In the genomic region with DNA sequence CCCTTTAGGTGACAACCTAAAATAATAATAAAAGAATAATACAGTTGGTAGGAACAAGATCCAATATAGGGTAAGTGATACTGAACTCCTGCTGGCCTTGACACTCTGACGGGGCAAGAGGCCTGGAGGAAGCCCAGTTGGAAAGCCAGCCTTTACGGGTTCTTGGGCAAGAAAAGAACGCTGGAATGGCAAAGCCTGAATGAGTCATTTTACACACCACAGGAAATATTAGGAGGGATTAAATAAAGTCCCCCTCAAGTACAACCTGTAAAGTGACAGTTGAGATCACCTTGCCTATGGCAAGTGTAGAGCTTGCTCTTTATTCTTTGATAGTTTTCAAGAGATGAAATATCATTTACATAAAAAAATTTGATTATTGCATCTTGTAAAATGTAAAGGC, we compare ENCODE assay signal across 15 cellular contexts.
A peak's percentile ranks its signal among the peaks of the same experiment; 100 is the strongest.
DNase-seq lines count a peak whose midpoint lies in the region; ATAC-seq, FAIRE-seq and TF ChIP-seq lines count a peak whose summit lies in the region.
"Had no signal": no experiment of that assay in that cellular context is flagged by ENCODE, and none has a peak within 500 bp of the region (broad histone marks: within the 10 kb centered on the region; RNA-seq: fewer than 3 reads in every experiment).

No MANE protein-coding gene starts in this region.

- intact Hi-C loops in A673 (cut with micrococcal nuclease; ENCODE audit: unreplicated experiment), result no loop called here
- intact Hi-C loops in CD4-positive, alpha-beta T cell (cut with DNase I, micrococcal nuclease), result no loop called here
- intact Hi-C loops in CD14-positive monocyte (cut with micrococcal nuclease), result no loop called here

- BruUV-seq in A673 (replicated peaks; lab: Mats Ljungman, UMichigan), result no TSS peak

- TF ChIP-seq CTCF in A673 (conservative IDR thresholded peaks at IDR 0.05; ENCODE audit: low read depth, low read length), result no peak
- no peak for TF ChIP-seq CTCF in bronchial epithelial cell (IDR thresholded peaks at IDR 0.05; ENCODE audit: insufficient read depth, low read length, severe bottlenecking)
- TF ChIP-seq CTCF in retinal pigment epithelial cell (conservative IDR thresholded peaks at IDR 0.05; ENCODE audit: low read depth, low read length), result no peak
- TF ChIP-seq CTCF in CD4-positive, alpha-beta T cell (IDR thresholded peaks at IDR 0.05), result no peak
- TF ChIP-seq CTCF in CD14-positive monocyte (IDR thresholded peaks at IDR 0.05), result no peak

- H3K36me3 Mint-ChIP-seq in CD4-positive, alpha-beta T cell (ENCODE audit: low read depth), result no peaks in the 10 kb centered on the region
- H3K36me3 Mint-ChIP-seq in CD14-positive monocyte, result no peaks in the 10 kb centered on the region
- H3K36me3 Mint-ChIP-seq: CD4-positive, alpha-beta memory T cell had no signal

- no peaks in the 10 kb centered on the region for H3K9me3 ChIP-seq in A673 (ENCODE audit: low read depth, low read length, poor library complexity, severe bottlenecking)
- H3K9me3 ChIP-seq in CD4-positive, alpha-beta T cell (ENCODE audit: control insufficient read depth, low read length), result no peaks in the 10 kb centered on the region
- H3K9me3 ChIP-seq: BE2C had no signal

- no peak for ATAC-seq in CD4-positive, alpha-beta T cell (ENCODE audit: poor library complexity)
- ATAC-seq: GM23338 had no signal

- H3K4me1 Mint-ChIP-seq in CD4-positive, alpha-beta T cell (ENCODE audit: low read depth), result no peaks in the 10 kb centered on the region
- H3K4me1 Mint-ChIP-seq in CD14-positive monocyte, result no peaks in the 10 kb centered on the region
- H3K4me1 Mint-ChIP-seq: CD4-positive, alpha-beta memory T cell had no signal

- POLR2A ChIA-PET in A673 (lab: Charles Lee; ENCODE audit: low non-redundant PET), result no interaction called here
- POLR2A ChIA-PET in CD4-positive, alpha-beta T cell (lab: Charles Lee), result no interaction called here

- H3K36me3 ChIP-seq in A673 (ENCODE audit: insufficient read depth, low read length, poor library complexity, severe bottlenecking) (no peaks in the 10 kb centered on the region), bronchial epithelial cell (ENCODE audit: control insufficient read depth, insufficient read depth, low read length) (no peaks in the 10 kb centered on the region)
- H3K36me3 ChIP-seq: BE2C had no signal

- peak; percentile 100 for FAIRE-seq in G401.6 (lab: Jason Lieb, UNC)
- FAIRE-seq in bronchial epithelial cell (lab: Jason Lieb, UNC), result no peak
- FAIRE-seq: H54 had no signal

- no peak overlapping the region for H3K4me3 ChIP-seq in A673 (ENCODE audit: low read depth, low read length, poor library complexity, severe bottlenecking)
- no peak overlapping the region for H3K4me3 ChIP-seq in bronchial epithelial cell (ENCODE audit: low read depth, low read length)
- no peak overlapping the region for H3K4me3 ChIP-seq in retinal pigment epithelial cell (ENCODE audit: low read length)
- H3K4me3 ChIP-seq: GM23338 had no signal

- H3K27ac ChIP-seq in A673 (ENCODE audit: low read depth, low read length, poor library complexity, severe bottlenecking), result no peak overlapping the region
- H3K27ac ChIP-seq in CD4-positive, alpha-beta T cell (ENCODE audit: low read depth, low read length), result no peak overlapping the region

- no peaks in the 10 kb centered on the region for H3K4me1 ChIP-seq in A673 (ENCODE audit: insufficient read depth, low read length, poor library complexity, severe bottlenecking)
- H3K4me1 ChIP-seq: BE2C had no signal

- peak; percentile 26 for DNase-seq in A673 (ENCODE audit: low spot score)
- DNase-seq in bronchial epithelial cell (ENCODE audit: low read depth), result peak; percentile 30
- DNase-seq in retinal pigment epithelial cell (ENCODE audit: low read depth), result peak; percentile 53
- DNase-seq in CD4-positive, alpha-beta T cell, result no peak
- DNase-seq in CD14-positive monocyte (ENCODE audit: low spot score), result no peak
- DNase-seq: ACHN; BE2C; C1 segment of cervical spinal cord; CD4-positive, alpha-beta memory T cell; DMS153; GF-D8; HCEC 1CT had no signal

- H3K4me3 Mint-ChIP-seq in CD4-positive, alpha-beta T cell, result no peak overlapping the region
- H3K4me3 Mint-ChIP-seq in CD14-positive monocyte, result no peak overlapping the region
- H3K4me3 Mint-ChIP-seq: CD4-positive, alpha-beta memory T cell; GM23338 had no signal

- H3K27me3 Mint-ChIP-seq in CD4-positive, alpha-beta T cell, result peaks cover 6% of the 10 kb centered on the region
- peaks cover 0 to 1% (median 0%) of the 10 kb centered on the region in 3 donors for H3K27me3 Mint-ChIP-seq in CD14-positive monocyte (ENCODE audit: low read depth in 3 of 3)
- H3K27me3 Mint-ChIP-seq: CD4-positive, alpha-beta memory T cell had no signal

- H3K27me3 ChIP-seq in A673 (replicated peaks; ENCODE audit: insufficient read depth, low read depth, low read length, poor library complexity), result no peaks in the 10 kb centered on the region
- no peaks in the 10 kb centered on the region for H3K27me3 ChIP-seq in bronchial epithelial cell (ENCODE audit: control insufficient read depth, insufficient read depth, low read length)
- H3K27me3 ChIP-seq in CD4-positive, alpha-beta T cell (ENCODE audit: control insufficient read depth, insufficient read depth, low read length), result no peaks in the 10 kb centered on the region
- H3K27me3 ChIP-seq: BE2C had no signal

- H3K27ac Mint-ChIP-seq in CD4-positive, alpha-beta T cell, result no peak overlapping the region
- no peak overlapping the region for H3K27ac Mint-ChIP-seq in CD14-positive monocyte
- H3K27ac Mint-ChIP-seq: GM23338 had no signal

- CTCF ChIA-PET in A673 (lab: Charles Lee), result no interaction called here
- CTCF ChIA-PET in CD4-positive, alpha-beta T cell (lab: Charles Lee), result no interaction called here

- H3K9me3 Mint-ChIP-seq in CD4-positive, alpha-beta T cell, result no peaks in the 10 kb centered on the region
- H3K9me3 Mint-ChIP-seq in CD14-positive monocyte, result peaks cover 0 to 4% (median 0%) of the 10 kb centered on the region in 7 donors
- H3K9me3 Mint-ChIP-seq: GM23338 had no signal

Comparison
In these comparisons a context has a peak if more than half of its experiments do, and no peak if none do; other contexts are left out.
1. DNase-seq: peak in A673 (single experiment), bronchial epithelial cell (single experiment) and retinal pigment epithelial cell (single experiment); none in CD4-positive, alpha-beta T cell (0 of 10) and CD14-positive monocyte (single experiment).